In genomic region chr7:43668035-43668434, GRCh38 we compare ENCODE assay signal across 17 cellular contexts.
DNase-seq lines count a peak whose midpoint lies in the region; ATAC-seq, FAIRE-seq and TF ChIP-seq lines count a peak whose summit lies in the region.
"Had no signal": no experiment of that assay in that cellular context is flagged by ENCODE, and none has a peak within 500 bp of the region (broad histone marks: within the 10 kb centered on the region; RNA-seq: fewer than 3 reads in every experiment).

No MANE protein-coding gene starts in this region.

- H3K9me3 ChIP-seq in Caco-2 (0 out of 2 replicates have a peak, but pooled peaks cover 2% of the 10 kb centered on the region), gastrocnemius medialis (no peaks in the 10 kb centered on the region)
- H3K9me3 ChIP-seq: Peyer's patch had no signal

- H3K4me1 ChIP-seq in Caco-2 (peaks cover 16% of the 10 kb centered on the region), gastrocnemius medialis (peaks cover 21 to 26% of the 10 kb centered on the region in 2 donors)

- DNase-seq in activated T-cell treated with anti-CD3 and anti-CD28 coated beads, Interleukin-2, amount 50 U/mL, for 24 hours: no peak
- no peak for DNase-seq in activated T-cell treated with anti-CD3 and anti-CD28 coated beads, Interleukin-2, amount 50 U/mL, for 1 hour
- DNase-seq in Caco-2: peak; percentile 52 to 53
- peak; percentile 31 for DNase-seq in RCC 7860 (ENCODE audit: low spot score)
- DNase-seq in gastrocnemius medialis: no peak
- DNase-seq: AML-193; CD8-positive, alpha-beta T cell; DMS 273 treated with DMSO at 0.1 percent for 48 hours; EL; NCI-H1417; NCI-H1930; NCI-H2171; NCI-H774; Peyer's patch; SHP77 treated with DMSO at 0.1 percent for 48 hours had no signal

- no peak for ATAC-seq in stimulated activated memory B cell treated with anti-CD40 and anti-IgM and Interleukin-4, amounts not matched to agents 10 μg/mL and 1 μg/mL and 100 μg/mL, for 72 hours
- ATAC-seq in gastrocnemius medialis (no peak), GM21723 (IDR thresholded peaks at IDR 0.05; ENCODE audit: unreplicated experiment) (no peak)
- ATAC-seq: CD8-positive, alpha-beta T cell had no signal

- TF ChIP-seq CTCF in Caco-2 (IDR thresholded peaks at IDR 0.05; ENCODE audit: insufficient read depth in 1 of 2, low read depth in 1 of 2, low read length in 1 of 2, severe bottlenecking in 1 of 2, unreplicated experiment in 1 of 2) (no peak), gastrocnemius medialis (IDR thresholded peaks at IDR 0.05 in 4 of 5, conservative IDR thresholded peaks at IDR 0.05 in 1 of 5) (no peak)

- no peak for TF ChIP-seq POLR2A in gastrocnemius medialis (IDR thresholded peaks at IDR 0.05)

- no peaks in the 10 kb centered on the region for H3K27me3 Mint-ChIP-seq in activated T-cell treated with anti-CD3 and anti-CD28 coated beads, Interleukin-2, amount 50 U/mL, for 24 hours
- H3K27me3 Mint-ChIP-seq in Caco-2 (ENCODE audit: insufficient read depth, unreplicated experiment): no peaks in the 10 kb centered on the region
- no peaks in the 10 kb centered on the region for H3K27me3 Mint-ChIP-seq in stimulated activated memory B cell treated with anti-CD40 and anti-IgM and Interleukin-4, amounts not matched to agents 10 μg/mL and 1 μg/mL and 100 μg/mL, for 72 hours

- in situ Hi-C loops in gastrocnemius medialis (cut with MboI; ENCODE audit: low sequenced_read_pairs in 4 of 4): no loop called here

- no TSS peak for BruUV-seq in Caco-2 (replicated peaks; lab: Mats Ljungman, UMichigan)

- H3K4me3 ChIP-seq in Caco-2 (ENCODE audit: low read depth, low read length) (no peak overlapping the region), gastrocnemius medialis (no peak overlapping the region)
- H3K4me3 ChIP-seq: Peyer's patch had no signal

- no peak overlapping the region for H3K4me3 Mint-ChIP-seq in activated T-cell treated with anti-CD3 and anti-CD28 coated beads, Interleukin-2, amount 50 U/mL, for 24 hours
- no peak overlapping the region for H3K4me3 Mint-ChIP-seq in Caco-2 (ENCODE audit: unreplicated experiment)
- H3K4me3 Mint-ChIP-seq in stimulated activated memory B cell treated with anti-CD40 and anti-IgM and Interleukin-4, amounts not matched to agents 10 μg/mL and 1 μg/mL and 100 μg/mL, for 72 hours: no peak overlapping the region

- intact Hi-C loops in Caco-2 (cut with micrococcal nuclease; ENCODE audit: unreplicated experiment) (no loop called here), gastrocnemius medialis (cut with DNase I; ENCODE audit: low total_unique reads) (no loop called here)

- H3K9me3 Mint-ChIP-seq in activated T-cell treated with anti-CD3 and anti-CD28 coated beads, Interleukin-2, amount 50 U/mL, for 24 hours: peaks cover 32% of the 10 kb centered on the region
- H3K9me3 Mint-ChIP-seq in Caco-2 (ENCODE audit: unreplicated experiment): no peaks in the 10 kb centered on the region
- H3K9me3 Mint-ChIP-seq in stimulated activated memory B cell treated with anti-CD40 and anti-IgM and Interleukin-4, amounts not matched to agents 10 μg/mL and 1 μg/mL and 100 μg/mL, for 72 hours: peaks cover 16% of the 10 kb centered on the region

- H3K27me3 ChIP-seq in Caco-2 (replicated peaks; ENCODE audit: control insufficient read depth, insufficient read depth, low read length) (no peaks in the 10 kb centered on the region), gastrocnemius medialis (no peaks in the 10 kb centered on the region)
- H3K27me3 ChIP-seq: Peyer's patch had no signal

- H3K36me3 Mint-ChIP-seq in activated T-cell treated with anti-CD3 and anti-CD28 coated beads, Interleukin-2, amount 50 U/mL, for 24 hours (ENCODE audit: low read depth): peaks cover 84% of the 10 kb centered on the region
- H3K36me3 Mint-ChIP-seq in Caco-2 (ENCODE audit: insufficient read depth, unreplicated experiment): no peaks in the 10 kb centered on the region
- peaks cover 60% of the 10 kb centered on the region for H3K36me3 Mint-ChIP-seq in stimulated activated memory B cell treated with anti-CD40 and anti-IgM and Interleukin-4, amounts not matched to agents 10 μg/mL and 1 μg/mL and 100 μg/mL, for 72 hours

- CTCF ChIA-PET in Caco-2 (lab: Charles Lee): no interaction called here

- peak; percentile 17 for FAIRE-seq in RCC 7860 (lab: Jason Lieb, UNC)

- POLR2A ChIA-PET in Caco-2 (lab: Charles Lee): interaction anchor here (0.6 kb wide), 1 partner anchor 86 kb away, joined by 3 read pairs; no protein-coding TSS in a partner anchor

- H3K4me1 Mint-ChIP-seq in activated T-cell treated with anti-CD3 and anti-CD28 coated beads, Interleukin-2, amount 50 U/mL, for 24 hours (ENCODE audit: low read depth): peaks cover 93% of the 10 kb centered on the region
- H3K4me1 Mint-ChIP-seq in Caco-2 (ENCODE audit: low read depth, unreplicated experiment): peaks cover 22% of the 10 kb centered on the region
- peaks cover 54% of the 10 kb centered on the region for H3K4me1 Mint-ChIP-seq in stimulated activated memory B cell treated with anti-CD40 and anti-IgM and Interleukin-4, amounts not matched to agents 10 μg/mL and 1 μg/mL and 100 μg/mL, for 72 hours

- H3K36me3 ChIP-seq in Caco-2 (ENCODE audit: control insufficient read depth, insufficient read depth, low read length) (no peaks in the 10 kb centered on the region), gastrocnemius medialis (no peaks in the 10 kb centered on the region)
- H3K36me3 ChIP-seq: Peyer's patch had no signal

- peak overlapping the region; percentile 97 for H3K27ac Mint-ChIP-seq in activated T-cell treated with anti-CD3 and anti-CD28 coated beads, Interleukin-2, amount 50 U/mL, for 24 hours
- H3K27ac Mint-ChIP-seq in Caco-2 (ENCODE audit: unreplicated experiment): no peak overlapping the region
- H3K27ac Mint-ChIP-seq in stimulated activated memory B cell treated with anti-CD40 and anti-IgM and Interleukin-4, amounts not matched to agents 10 μg/mL and 1 μg/mL and 100 μg/mL, for 72 hours: peak overlapping the region; percentile 81

- H3K27ac ChIP-seq in gastrocnemius medialis: no peak overlapping the region
- H3K27ac ChIP-seq: Peyer's patch had no signal

Comparison
In these comparisons a context has a peak if more than half of its experiments do, and no peak if none do; other contexts are left out.
1. DNase-seq: peak in Caco-2 (2 of 2) and RCC 7860 (single experiment); none in activated T-cell treated with anti-CD3 and anti-CD28 coated beads, Interleukin-2, amount 50 U/mL, for 24 hours (single experiment), activated T-cell treated with anti-CD3 and anti-CD28 coated beads, Interleukin-2, amount 50 U/mL, for 1 hour (single experiment) and gastrocnemius medialis (0 of 2).